9 cellular contexts compared by ENCODE assay signal in the genomic region with DNA sequence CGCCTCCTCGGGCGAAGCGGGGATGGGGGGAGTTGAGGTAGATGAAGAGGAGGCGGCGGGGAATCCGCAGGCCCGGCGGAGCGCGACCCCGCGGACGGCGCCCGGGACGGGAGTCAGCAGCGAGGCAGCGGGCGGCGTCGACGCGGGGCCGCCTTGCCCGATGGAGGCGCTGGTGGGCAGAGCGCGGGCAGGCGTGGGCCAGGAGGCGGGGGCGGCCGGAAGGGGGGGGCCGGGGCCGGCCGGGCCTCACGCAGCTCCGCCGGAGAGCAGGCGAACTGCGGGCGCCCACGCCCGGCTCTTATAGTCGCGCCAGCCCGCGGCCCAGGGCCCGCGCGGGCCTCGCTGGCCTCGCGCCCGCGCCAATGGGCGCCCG. TPM values are rescaled to one million over a fixed set of nuclear protein-coding genes. Genes with fewer than 3 reads are reported as not detected.
DNase-seq lines count a peak whose midpoint lies in the region; TF ChIP-seq lines count a peak whose summit lies in the region.
"Had no signal": no experiment of that assay in that cellular context is flagged by ENCODE, and none has a peak within 500 bp of the region (broad histone marks: within the 10 kb centered on the region; RNA-seq: fewer than 3 reads in every experiment).

A gene with protein sequence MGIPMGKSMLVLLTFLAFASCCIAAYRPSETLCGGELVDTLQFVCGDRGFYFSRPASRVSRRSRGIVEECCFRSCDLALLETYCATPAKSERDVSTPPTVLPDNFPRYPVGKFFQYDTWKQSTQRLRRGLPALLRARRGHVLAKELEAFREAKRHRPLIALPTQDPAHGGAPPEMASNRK (minus strand): TSS at position 272 of the 373 bp plus-strand sequence. CDS start 3,866 bp downstream, outside the sequence.

- DNase-seq in BJ (ENCODE audit: low read depth) (no peak), PC-9 (no peak), esophagus squamous epithelium (lab: John Stamatoyannopoulos, UW) (no peak), neuronal stem cell (ENCODE audit: low spot score) (no peak), DMS153 (lab: John Stamatoyannopoulos, UW) (no peak), Karpas-422 (no peak), amygdala (lab: John Stamatoyannopoulos, UW) (no peak), OCI-LY7 (ENCODE audit: low spot score) (no peak)
- DNase-seq: KBM-7 had no signal

- no peak within 1 kb of the TSS for H3K27ac ChIP-seq in PC-9
- H3K27ac ChIP-seq in esophagus squamous epithelium, result peak within 1 kb of the TSS in 2 of 4 donors; percentile 42 to 49
- no peak within 1 kb of the TSS for H3K27ac ChIP-seq in neuronal stem cell (replicated peaks; ENCODE audit: low read length)
- no peak within 1 kb of the TSS for H3K27ac ChIP-seq in Karpas-422 (ENCODE audit: low read length)
- no peak within 1 kb of the TSS for H3K27ac ChIP-seq in OCI-LY7 (ENCODE audit: low read depth, low read length, poor library complexity, severe bottlenecking)

- no peak for TF ChIP-seq POLR2A in esophagus squamous epithelium (IDR thresholded peaks at IDR 0.05)

- H3K9ac ChIP-seq in neuronal stem cell (ENCODE audit: low read depth, low read length, poor library complexity) (no peak within 1 kb of the TSS), Karpas-422 (ENCODE audit: low read length) (no peak within 1 kb of the TSS)

- no peak within 1 kb of the TSS for H3K4ac ChIP-seq in neuronal stem cell (ENCODE audit: low read length)

- H3K27me3 ChIP-seq in BJ (ENCODE audit: control insufficient read depth, insufficient read depth, low read length) (peaks cover 20% of the 10 kb centered on the region), PC-9 (ENCODE audit: insufficient read depth, low read depth) (peaks cover 7% of the 10 kb centered on the region), esophagus squamous epithelium (peaks cover 31 to 100% (median 42%) of the 10 kb centered on the region in 4 donors), neuronal stem cell (ENCODE audit: control insufficient read depth in 3 of 3, insufficient read depth in 3 of 3, low read depth in 1 of 3, low read length in 3 of 3) (peaks cover 38 to 92% (median 87%) of the 10 kb centered on the region in 3 experiments), Karpas-422 (ENCODE audit: low read length) (no peaks in the 10 kb centered on the region)

- CTCF ChIA-PET in BJ (lab: Yijun Ruan, JAX) (interaction anchor here (0.8 to 21.8 kb wide), 5 partner anchors 13 to 217 kb away, joined by 3 to 1066 read pairs (median 3); no protein-coding TSS in a partner anchor), PC-9 (lab: Charles Lee) (no interaction called here), OCI-LY7 (lab: Charles Lee; ENCODE audit: unreplicated experiment) (no interaction called here)

- H4K8ac ChIP-seq in neuronal stem cell (ENCODE audit: low read depth, low read length), result no peak within 1 kb of the TSS

- no peaks in the 10 kb centered on the region for H3K79me2 ChIP-seq in PC-9 (ENCODE audit: low read depth)
- no peaks in the 10 kb centered on the region for H3K79me2 ChIP-seq in Karpas-422 (ENCODE audit: low read length)
- no peaks in the 10 kb centered on the region for H3K79me2 ChIP-seq in OCI-LY7 (ENCODE audit: insufficient read depth, low read depth, low read length)

- peak within 1 kb of the TSS; percentile 94 for H3K18ac ChIP-seq in neuronal stem cell (ENCODE audit: low read length)

- intact Hi-C loops in PC-9 (cut with micrococcal nuclease; ENCODE audit: unreplicated experiment), result no loop called here
- intact Hi-C loops in esophagus squamous epithelium (cut with DNase I), result no loop called here
- intact Hi-C loops in OCI-LY7 (cut with micrococcal nuclease; ENCODE audit: unreplicated experiment), result no loop called here

- no peak within 1 kb of the TSS for H4K91ac ChIP-seq in neuronal stem cell (ENCODE audit: low read depth, low read length, poor library complexity)

- peak within 1 kb of the TSS; percentile 80 for H3K23ac ChIP-seq in neuronal stem cell (ENCODE audit: low read depth, low read length, poor library complexity)

- peak within 1 kb of the TSS; percentile 66 for H2BK5ac ChIP-seq in neuronal stem cell (ENCODE audit: low read length)

- H3K9me3 ChIP-seq in PC-9 (ENCODE audit: insufficient read depth, low read depth) (no peaks in the 10 kb centered on the region), esophagus squamous epithelium (no peaks in the 10 kb centered on the region), neuronal stem cell (replicated peaks in 1 of 2; ENCODE audit: control insufficient read depth in 2 of 2, insufficient read depth in 1 of 2, low read depth in 1 of 2, low read length in 2 of 2) (peaks cover 0 to 2% of the 10 kb centered on the region in 2 donors), Karpas-422 (ENCODE audit: low read length) (no peaks in the 10 kb centered on the region), OCI-LY7 (ENCODE audit: low read length) (no peaks in the 10 kb centered on the region)

- peak within 1 kb of the TSS; percentile 63 for H2AK5ac ChIP-seq in neuronal stem cell (ENCODE audit: low read depth, low read length)

- peak within 1 kb of the TSS; percentile 67 for H2BK15ac ChIP-seq in neuronal stem cell (ENCODE audit: low read length)

- TF ChIP-seq CTCF in BJ (IDR thresholded peaks at IDR 0.05; ENCODE audit: insufficient read depth, low read depth, low read length), result no peak
- no peak for TF ChIP-seq CTCF in PC-9 (conservative IDR thresholded peaks at IDR 0.05)
- TF ChIP-seq CTCF in esophagus squamous epithelium (IDR thresholded peaks at IDR 0.05), result no peak
- TF ChIP-seq CTCF in OCI-LY7 (conservative IDR thresholded peaks at IDR 0.05; ENCODE audit: low read length), result no peak

- H3K4me3 ChIP-seq in BJ (ENCODE audit: low read depth, low read length), result peak within 1 kb of the TSS; percentile 53
- no peak within 1 kb of the TSS for H3K4me3 ChIP-seq in PC-9
- H3K4me3 ChIP-seq in esophagus squamous epithelium, result peak within 1 kb of the TSS; percentile 10 to 65 (median 35)
- peak within 1 kb of the TSS in 1 of 2 donors; percentile 62 for H3K4me3 ChIP-seq in neuronal stem cell (ENCODE audit: low read length in 2 of 2)
- H3K4me3 ChIP-seq in Karpas-422 (ENCODE audit: low read length), result no peak within 1 kb of the TSS
- H3K4me3 ChIP-seq in OCI-LY7 (ENCODE audit: low read depth, low read length, poor library complexity, severe bottlenecking), result no peak within 1 kb of the TSS

- H2BK12ac ChIP-seq in neuronal stem cell (ENCODE audit: low read length), result no peak within 1 kb of the TSS

- peaks cover 2% of the 10 kb centered on the region for H3K79me1 ChIP-seq in neuronal stem cell (ENCODE audit: low read depth, low read length)

- POLR2A ChIA-PET in BJ (lab: Charles Lee), result no interaction called here
- POLR2A ChIA-PET in PC-9 (lab: Charles Lee; ENCODE audit: unreplicated experiment), result no interaction called here
- POLR2A ChIA-PET in OCI-LY7 (lab: Charles Lee), result no interaction called here

- BruUV-seq in PC-9 (replicated peaks; lab: Mats Ljungman, UMichigan) (no TSS peak), OCI-LY7 (replicated peaks; lab: Mats Ljungman, UMichigan) (no TSS peak)

- H2AFZ ChIP-seq in PC-9, result no peak within 1 kb of the TSS
- H2AFZ ChIP-seq in neuronal stem cell (ENCODE audit: low read length), result peak within 1 kb of the TSS; percentile 56
- H2AFZ ChIP-seq in Karpas-422 (ENCODE audit: low read length), result no peak within 1 kb of the TSS
- H2AFZ ChIP-seq in OCI-LY7 (ENCODE audit: low read length), result no peak within 1 kb of the TSS

- H3K4me1 ChIP-seq in PC-9 (replicated peaks; ENCODE audit: insufficient read depth) (peaks cover 13% of the 10 kb centered on the region), esophagus squamous epithelium (peaks cover 7 to 61% (median 36%) of the 10 kb centered on the region in 3 donors), neuronal stem cell (ENCODE audit: control insufficient read depth in 2 of 2, insufficient read depth in 1 of 2, low read depth in 1 of 2, low read length in 2 of 2) (peaks cover 4 to 5% of the 10 kb centered on the region in 2 donors), Karpas-422 (ENCODE audit: low read length) (no peaks in the 10 kb centered on the region), OCI-LY7 (ENCODE audit: insufficient read depth, low read length, poor library complexity, severe bottlenecking) (no peaks in the 10 kb centered on the region)

- H2BK120ac ChIP-seq in neuronal stem cell (ENCODE audit: low read depth, low read length), result no peak within 1 kb of the TSS

- H3K36me3 ChIP-seq in BJ (ENCODE audit: control insufficient read depth, insufficient read depth, low read length) (peaks cover 2% of the 10 kb centered on the region), PC-9 (ENCODE audit: low read depth) (no peaks in the 10 kb centered on the region), esophagus squamous epithelium (no peaks in the 10 kb centered on the region), neuronal stem cell (replicated peaks in 1 of 2; ENCODE audit: control insufficient read depth in 2 of 2, insufficient read depth in 2 of 2, low read length in 2 of 2) (no peaks in the 10 kb centered on the region), Karpas-422 (ENCODE audit: insufficient read depth, low read length) (no peaks in the 10 kb centered on the region), OCI-LY7 (ENCODE audit: insufficient read depth, low read length) (no peaks in the 10 kb centered on the region)

- peaks cover 16% of the 10 kb centered on the region for H3F3A ChIP-seq in PC-9 (ENCODE audit: insufficient read depth, low read depth)

- H4K20me1 ChIP-seq in PC-9 (ENCODE audit: insufficient read depth), result no peaks in the 10 kb centered on the region
- H4K20me1 ChIP-seq in Karpas-422 (ENCODE audit: insufficient read depth, low read depth, low read length), result no peaks in the 10 kb centered on the region
- H4K20me1 ChIP-seq in OCI-LY7 (ENCODE audit: insufficient read depth, low read length), result no peaks in the 10 kb centered on the region

- no peak within 1 kb of the TSS for H3K14ac ChIP-seq in neuronal stem cell (ENCODE audit: low read length)

- H3K4me2 ChIP-seq in PC-9, result peak within 1 kb of the TSS; percentile 59; the same call in 1 of the 2 replicates
- peak within 1 kb of the TSS; percentile 89 for H3K4me2 ChIP-seq in neuronal stem cell (ENCODE audit: insufficient read depth, low read length, poor library complexity, severe bottlenecking)
- no peak within 1 kb of the TSS for H3K4me2 ChIP-seq in Karpas-422 (ENCODE audit: low read depth, low read length, poor library complexity, severe bottlenecking)
- H3K4me2 ChIP-seq in OCI-LY7 (ENCODE audit: low read length), result no peak within 1 kb of the TSS

- H3K9me2 ChIP-seq in PC-9 (ENCODE audit: insufficient read depth), result no peaks in the 10 kb centered on the region
- no peaks in the 10 kb centered on the region for H3K9me2 ChIP-seq in Karpas-422 (replicated peaks; ENCODE audit: insufficient read depth, low read length)
- H3K9me2 ChIP-seq in OCI-LY7 (ENCODE audit: insufficient read depth, low read length), result no peaks in the 10 kb centered on the region

- WGBS in esophagus squamous epithelium, 2 donors, result 0% methylated on average over 6 of the region's 58 CpGs; no CpG with 5 or more reads in 1 of the 2 donors
- no CpG with 5 or more reads among the region's 58 CpGs for WGBS in neuronal stem cell (ENCODE audit: extremely low coverage in 2 of 2, insufficient read length in 2 of 2, insufficient replicate concordance in 1 of 2), 2 donors

RNA-seq across cellular contexts. Expression of the gene that starts here (rescaled TPM):
- 20.3 and 20.4 TPM in 2 replicates for polyA plus RNA-seq in BJ (2011; rRNA removed)
- 32.1 and 98.2 TPM in 2 replicates for polyA minus RNA-seq in BJ (2011; rRNA and poly(A)+ RNA removed)
- total RNA-seq in PC-9 (2021), result 0.15 and 0.24 TPM in 2 replicates
- total RNA-seq in esophagus squamous epithelium, result 10 to 100 TPM in 1 of 4 donors, 1 to 10 TPM in 2, under 1 TPM in 1; 0.76 to 35.3 (median 2.8) TPM
- polyA plus RNA-seq in neuronal stem cell (2013, experiment 1 of 2), result 11.8 TPM
- 11.0 TPM for polyA plus RNA-seq in neuronal stem cell (2013, experiment 2 of 2)
- total RNA-seq in Karpas-422 (2014; rRNA removed; shearing (Covaris generic); ENCODE audit: low replicate concordance), result not detected in 2 replicates
- total RNA-seq in OCI-LY7 (2014; rRNA removed; shearing (Covaris generic)), result not detected in 2 replicates
- not detected in 2 replicates for total RNA-seq in OCI-LY7 (2022)

Comparison
In these comparisons a context has a peak if more than half of its experiments do, and no peak if none do; other contexts are left out.
1. H3K4me3 ChIP-seq: peak in BJ (single experiment) and esophagus squamous epithelium (4 of 4); none in PC-9 (single experiment), Karpas-422 (single experiment) and OCI-LY7 (single experiment).
2. H3K4me2 ChIP-seq: peak in PC-9 (single experiment) and neuronal stem cell (single experiment); none in Karpas-422 (single experiment) and OCI-LY7 (single experiment).